ENCODE assay signal across 23 cellular contexts in the genomic region with DNA sequence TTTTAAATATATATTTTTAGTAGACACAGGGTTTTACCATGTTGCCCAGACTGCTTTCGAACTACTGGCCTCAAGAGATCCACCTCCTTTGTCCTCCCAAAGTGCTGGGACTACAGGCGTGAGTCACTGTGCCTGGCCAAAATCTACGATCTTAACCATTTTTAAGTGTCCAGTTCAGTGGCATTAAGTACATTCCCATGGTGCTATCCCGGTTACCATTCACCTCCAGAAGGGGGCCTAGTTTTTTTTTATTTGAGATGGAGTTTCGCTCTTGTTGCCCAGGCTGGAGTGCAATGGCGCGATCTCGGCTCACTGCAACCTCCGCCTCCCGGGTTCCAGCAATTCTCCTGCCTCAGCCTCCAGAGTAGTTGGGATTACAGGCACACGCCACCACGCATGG. TPM values are rescaled to one million over a fixed set of nuclear protein-coding genes. Genes with fewer than 3 reads are reported as not detected.
"Had no signal": no experiment of that assay in that cellular context is flagged by ENCODE, and none has a peak within 500 bp of the region (broad histone marks: within the 10 kb centered on the region; RNA-seq: fewer than 3 reads in every experiment).

No MANE protein-coding gene starts in this region.

RNA-seq across cellular contexts. Expression of a gene that starts 7.2 kb away (rescaled TPM):
- total RNA-seq: activated CD8-positive, alpha-beta T cell treated with anti-CD3 and anti-CD28 coated beads, Interleukin-2, amount 10 ng/mL, durations not matched to agents 7 days and 5 days; activated naive CD4-positive, alpha-beta T cell treated with anti-CD3 and anti-CD28 coated beads, Interleukin-2, amount 50 U/mL, for 72 hours; aorta; colonic mucosa; dorsolateral prefrontal cortex; esophagus squamous epithelium; glomerular endothelial cell; hepatocyte; kidney epithelial cell; left lobe of liver; mesenteric fat pad; mucosa of gallbladder; omental fat pad; posterior vena cava; renal cortical epithelial cell; smooth muscle cell; stomach; suprapubic skin; tibial nerve had no signal
- polyA plus RNA-seq: adipose tissue, aorta, hepatocyte, immature natural killer cell, neural cell, sigmoid colon, smooth muscle cell, stomach had no signal

RNA-seq across cellular contexts. Expression of a gene that starts 26.7 kb away (rescaled TPM):
- total RNA-seq: activated CD8-positive, alpha-beta T cell treated with anti-CD3 and anti-CD28 coated beads, Interleukin-2, amount 10 ng/mL, durations not matched to agents 7 days and 5 days; activated naive CD4-positive, alpha-beta T cell treated with anti-CD3 and anti-CD28 coated beads, Interleukin-2, amount 50 U/mL, for 72 hours; esophagus squamous epithelium; glomerular endothelial cell; kidney epithelial cell; mesenteric fat pad; omental fat pad; smooth muscle cell; suprapubic skin had no signal
- polyA plus RNA-seq: immature natural killer cell had no signal
